ENCODE assay signal across 26 cellular contexts in genomic region chr19:9189538-9189937, GRCh38. TPM values are rescaled to one million over a fixed set of nuclear protein-coding genes. Genes with fewer than 3 reads are reported as not detected.
"Had no signal": no experiment of that assay in that cellular context is flagged by ENCODE, and none has a peak within 500 bp of the region (broad histone marks: within the 10 kb centered on the region; RNA-seq: fewer than 3 reads in every experiment).

No MANE protein-coding gene starts in this region.

- H3K4me1 ChIP-seq: breast epithelium, SJSA1 had no signal

- H3K9me3 ChIP-seq: SJSA1 had no signal

- ATAC-seq: activated CD8-positive, alpha-beta T cell treated with anti-CD3 and anti-CD28 coated beads for 36 hours; PC-3 had no signal

- H3K36me3 ChIP-seq: breast epithelium, SJSA1 had no signal

- H3K27me3 Mint-ChIP-seq: activated CD4-positive, alpha-beta T cell treated with anti-CD3 and anti-CD28 coated beads, Interleukin-2, amount 10 ng/mL, durations not matched to agents 7 days and 5 days had no signal

- H3K4me1 Mint-ChIP-seq: activated B cell treated with CpG ODN at 0.5 μM for 24 hours; activated CD4-positive, alpha-beta T cell treated with anti-CD3 and anti-CD28 coated beads, Interleukin-2, amount 10 ng/mL, durations not matched to agents 7 days and 5 days; activated naive CD4-positive, alpha-beta T cell treated with anti-CD3 and anti-CD28 coated beads, Interleukin-2, amount 50 U/mL, for 24 hours had no signal

- H3K27ac ChIP-seq: breast epithelium, SJSA1 had no signal

- H3K27ac Mint-ChIP-seq: activated B cell treated with CpG ODN at 0.5 μM for 24 hours; activated CD4-positive, alpha-beta T cell treated with anti-CD3 and anti-CD28 coated beads, Interleukin-2, amount 10 ng/mL, durations not matched to agents 7 days and 5 days; activated CD8-positive, alpha-beta T cell treated with anti-CD3 and anti-CD28 coated beads for 36 hours; activated naive CD4-positive, alpha-beta T cell treated with anti-CD3 and anti-CD28 coated beads, Interleukin-2, amount 50 U/mL, for 24 hours; activated T-cell treated with anti-CD3 and anti-CD28 coated beads, Interleukin-2, amount 50 U/mL, for 24 hours; activated T-helper 1 cell treated with anti-CD3 and anti-CD28 coated beads, Interleukin-12 subunit alpha, Interleukin-12 subunit beta, Interleukin-2, Interleukin-4 antibody, amounts not matched to agents 30 ng/mL and 10 ng/mL and 1 ng/mL, durations not matched to agents 14 hours and 24 hours and 36 hours; T-helper 1 cell treated with Interleukin-12 subunit alpha and Interleukin-12 subunit beta and Interleukin-4 antibody, amounts not matched to agents 30 μg/mL and 1 μg/mL, for 36 hours had no signal

- H3K27me3 ChIP-seq: SJSA1 had no signal

- H3K4me3 ChIP-seq: breast epithelium, SJSA1 had no signal

- DNase-seq: activated B cell treated with CpG ODN at 0.5 μM for 24 hours; activated CD4-positive, alpha-beta T cell treated with anti-CD3 and anti-CD28 coated beads, Interleukin-2, amount 10 ng/mL, durations not matched to agents 7 days and 5 days; activated CD8-positive, alpha-beta T cell treated with anti-CD3 and anti-CD28 coated beads for 36 hours; activated effector memory CD4-positive, alpha-beta T cell treated with Interleukin-2 at 50 U/mL for 16 hours; activated naive CD4-positive, alpha-beta T cell; activated T-cell treated with anti-CD3 and anti-CD28 coated beads, Interleukin-2, amount 50 U/mL, for 24 hours; aorta; caudate nucleus; MM.1S; NCI-H1105 treated with DMSO at 0.1 percent for 48 hours; NCI-H1436 treated with DMSO at 0.1 percent for 48 hours; NCI-H187; NCI-H2081; NCI-H2171 treated with DMSO at 0.1 percent for 48 hours; NCI-H226; NCI-H510A; NCI-H526 treated with DMSO at 0.1 percent for 48 hours; NCI-H82; PC-3; SHP77 had no signal

- H3K36me3 Mint-ChIP-seq: activated naive CD4-positive, alpha-beta T cell treated with anti-CD3 and anti-CD28 coated beads, Interleukin-2, amount 50 U/mL, for 24 hours had no signal

- H3K4me3 Mint-ChIP-seq: activated B cell treated with CpG ODN at 0.5 μM for 24 hours; activated CD4-positive, alpha-beta T cell treated with anti-CD3 and anti-CD28 coated beads, Interleukin-2, amount 10 ng/mL, durations not matched to agents 7 days and 5 days; activated CD8-positive, alpha-beta T cell treated with anti-CD3 and anti-CD28 coated beads for 36 hours; activated naive CD4-positive, alpha-beta T cell treated with anti-CD3 and anti-CD28 coated beads, Interleukin-2, amount 50 U/mL, for 24 hours; activated T-cell treated with anti-CD3 and anti-CD28 coated beads, Interleukin-2, amount 50 U/mL, for 24 hours; activated T-helper 1 cell treated with anti-CD3 and anti-CD28 coated beads, Interleukin-12 subunit alpha, Interleukin-12 subunit beta, Interleukin-2, Interleukin-4 antibody, amounts not matched to agents 30 ng/mL and 10 ng/mL and 1 ng/mL, durations not matched to agents 14 hours and 24 hours and 36 hours; T-helper 1 cell treated with Interleukin-12 subunit alpha and Interleukin-12 subunit beta and Interleukin-4 antibody, amounts not matched to agents 30 μg/mL and 1 μg/mL, for 36 hours had no signal

RNA-seq across cellular contexts. Expression of gene OR7D2, which starts 10.8 kb away (rescaled TPM):
- total RNA-seq: activated B cell treated with CpG ODN at 0.5 μM for 24 hours; activated CD4-positive, alpha-beta T cell treated with anti-CD3 and anti-CD28 coated beads, Interleukin-2, amount 10 ng/mL, durations not matched to agents 7 days and 5 days; aorta; cerebellum had no signal

RNA-seq across cellular contexts. Expression of gene OR7D4, which starts 29.9 kb away (rescaled TPM):
- total RNA-seq: activated B cell treated with CpG ODN at 0.5 μM for 24 hours; activated CD4-positive, alpha-beta T cell treated with anti-CD3 and anti-CD28 coated beads, Interleukin-2, amount 10 ng/mL, durations not matched to agents 7 days and 5 days; activated CD8-positive, alpha-beta T cell treated with anti-CD3 and anti-CD28 coated beads for 36 hours; activated T-helper 1 cell treated with anti-CD3 and anti-CD28 coated beads, Interleukin-12 subunit alpha, Interleukin-12 subunit beta, Interleukin-2, Interleukin-4 antibody, amounts not matched to agents 30 ng/mL and 10 ng/mL and 1 ng/mL, durations not matched to agents 14 hours and 24 hours and 36 hours; aorta; breast epithelium; cerebellum; PC-3; SJSA1 had no signal
